Comparison of ENCODE assay signal across 17 cellular contexts in the genomic region with DNA sequence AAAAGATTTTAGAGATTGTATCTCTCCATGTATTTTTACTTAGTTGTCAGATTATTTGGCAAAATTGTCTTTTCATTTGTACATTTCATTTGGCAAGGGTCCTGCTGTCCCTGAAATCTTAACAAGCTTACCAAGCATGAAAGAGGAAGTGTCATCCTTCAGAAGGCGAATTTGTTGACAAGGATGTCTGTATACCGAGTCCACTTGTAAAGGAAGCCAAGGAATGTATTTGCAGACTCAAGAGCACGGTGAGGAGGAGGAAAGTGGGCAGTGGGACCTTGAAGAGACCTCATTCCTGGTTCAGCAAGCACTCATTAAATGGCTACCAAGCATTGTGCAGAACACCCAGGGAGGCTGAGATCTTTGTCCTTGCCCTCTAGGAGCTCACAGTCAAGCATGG. TPM values are rescaled to one million over a fixed set of nuclear protein-coding genes. Genes with fewer than 3 reads are reported as not detected.
DNase-seq lines count a peak whose midpoint lies in the region; ATAC-seq and TF ChIP-seq lines count a peak whose summit lies in the region.
"Had no signal": no experiment of that assay in that cellular context is flagged by ENCODE, and none has a peak within 500 bp of the region (broad histone marks: within the 10 kb centered on the region; RNA-seq: fewer than 3 reads in every experiment).

No MANE protein-coding gene starts in this region.

- H3K9me3 Mint-ChIP-seq in GM23338 = peaks cover 2% of the 10 kb centered on the region; the same call in 1 of the 3 replicates
- H3K9me3 Mint-ChIP-seq: natural killer cell had no signal

- no peak overlapping the region for H3K9ac ChIP-seq in parathyroid adenoma
- H3K9ac ChIP-seq: KMS-11, SK-N-SH had no signal

- H3F3A ChIP-seq in GM23338 (replicated peaks; ENCODE audit: low read depth) = no peaks in the 10 kb centered on the region

- H3K4me2 ChIP-seq in GM23338 (no peak overlapping the region), parathyroid adenoma (ENCODE audit: low read length) (no peak overlapping the region)
- H3K4me2 ChIP-seq: KMS-11, SK-N-SH had no signal

- TF ChIP-seq CTCF in C4-2B (conservative IDR thresholded peaks at IDR 0.05) (no peak), GM23338 (conservative IDR thresholded peaks at IDR 0.05; ENCODE audit: low read depth in 2 of 2) (no peak), parathyroid adenoma (IDR thresholded peaks at IDR 0.05) (no peak)

- H3K4me1 Mint-ChIP-seq in GM23338 = 0 out of 3 replicates have a peak, but pooled peaks cover 2% of the 10 kb centered on the region

- H3K27ac ChIP-seq in C4-2B (peak overlapping the region; percentile 58), GM23338 (ENCODE audit: low read depth) (no peak overlapping the region), parathyroid adenoma (no peak overlapping the region)
- H3K27ac ChIP-seq: breast epithelium, foreskin keratinocyte, KMS-11 had no signal

- H2AFZ ChIP-seq in GM23338 (peak overlapping the region; percentile 3; the same call in 1 of the 2 replicates), parathyroid adenoma (peak overlapping the region; percentile 40)

- H3K27ac Mint-ChIP-seq in GM23338 = no peak overlapping the region
- H3K27ac Mint-ChIP-seq: natural killer cell had no signal

- peaks cover 9% of the 10 kb centered on the region; the same call in 1 of the 2 replicates for H3K9me2 ChIP-seq in GM23338 (ENCODE audit: insufficient read depth)
- H3K9me2 ChIP-seq: SK-N-SH had no signal

- H3K9me3 ChIP-seq in parathyroid adenoma (ENCODE audit: control insufficient read depth, low read length) = no peaks in the 10 kb centered on the region
- H3K9me3 ChIP-seq: breast epithelium, SK-N-SH had no signal

- H4K20me1 ChIP-seq in GM23338 (replicated peaks; ENCODE audit: insufficient read depth) = no peaks in the 10 kb centered on the region

- DNase-seq in GM23338 (ENCODE audit: low spot score) (no peak), SKM-1 (lab: John Stamatoyannopoulos, UW; ENCODE audit: unreplicated experiment) (peak; percentile 31)
- no peak for DNase-seq in activated CD8-positive, alpha-beta memory T cell treated with anti-CD3 and anti-CD28 coated beads, Interleukin-2, amount 50 U/mL, for 48 hours
- DNase-seq: activated CD4-positive, alpha-beta T cell treated with anti-CD3 and anti-CD28 coated beads for 48 hours; activated effector memory CD4-positive, alpha-beta T cell treated with Interleukin-2 at 50 U/mL for 16 hours; EL; foreskin keratinocyte; natural killer cell; NCI-H748 treated with DMSO at 0.1 percent for 48 hours; SK-N-SH; stimulated activated CD4-positive, alpha-beta T cell treated with anti-CD3 and anti-CD28 coated beads, Interleukin-4, amount 100 ng/mL, for 4 hours had no signal

- H3K4me3 ChIP-seq in GM23338 (no peak overlapping the region), parathyroid adenoma (ENCODE audit: low read depth, low read length) (no peak overlapping the region)
- H3K4me3 ChIP-seq: breast epithelium had no signal

- no peaks in the 10 kb centered on the region for H3K36me3 Mint-ChIP-seq in GM23338 (ENCODE audit: low read depth)
- H3K36me3 Mint-ChIP-seq: natural killer cell had no signal

- ATAC-seq in GM23338 = no peak
- ATAC-seq in GM18868 (IDR thresholded peaks at IDR 0.05; ENCODE audit: unreplicated experiment) = no peak
- no peak for ATAC-seq in GM21529 (IDR thresholded peaks at IDR 0.05; ENCODE audit: unreplicated experiment)
- ATAC-seq: foreskin keratinocyte, natural killer cell had no signal

- H3K79me2 ChIP-seq in GM23338 (replicated peaks; ENCODE audit: insufficient read depth) (no peaks in the 10 kb centered on the region), parathyroid adenoma (no peaks in the 10 kb centered on the region)

- no peaks in the 10 kb centered on the region for H3K36me3 ChIP-seq in GM23338 (ENCODE audit: insufficient read depth)
- H3K36me3 ChIP-seq in parathyroid adenoma (ENCODE audit: control insufficient read depth, insufficient read depth, low read length) = no peaks in the 10 kb centered on the region
- H3K36me3 ChIP-seq: breast epithelium had no signal

- H3K27me3 ChIP-seq in GM23338 (ENCODE audit: insufficient read depth) (peaks cover 1% of the 10 kb centered on the region; the same call in 1 of the 2 replicates), parathyroid adenoma (ENCODE audit: control insufficient read depth, insufficient read depth, low read length) (no peaks in the 10 kb centered on the region)
- H3K27me3 ChIP-seq: breast epithelium had no signal

- no peaks in the 10 kb centered on the region for H3K27me3 Mint-ChIP-seq in GM23338 (ENCODE audit: insufficient read depth, low read depth, poor library complexity)

- H3K4me1 ChIP-seq in GM23338 (ENCODE audit: insufficient read depth) (0 out of 2 replicates have a peak, but pooled peaks cover 3% of the 10 kb centered on the region), parathyroid adenoma (no peaks in the 10 kb centered on the region)
- H3K4me1 ChIP-seq: breast epithelium, foreskin keratinocyte had no signal

- no peak overlapping the region for H3K4me3 Mint-ChIP-seq in GM23338
- H3K4me3 Mint-ChIP-seq: natural killer cell had no signal

TF ChIP-seq in GM23338, 12 proteins besides CTCF, POLR2A, EP300 and RAD21 (continues in another document):
- TF ChIP-seq POLR2AphosphoS5 (IDR thresholded peaks at IDR 0.05; ENCODE audit: low read depth) = no peak
- no peak for TF ChIP-seq JUNB (IDR thresholded peaks at IDR 0.05; ENCODE audit: unreplicated experiment)
- TF ChIP-seq STAT1 (IDR thresholded peaks at IDR 0.05; ENCODE audit: unreplicated experiment) = no peak
- TF ChIP-seq, protein P1, sequence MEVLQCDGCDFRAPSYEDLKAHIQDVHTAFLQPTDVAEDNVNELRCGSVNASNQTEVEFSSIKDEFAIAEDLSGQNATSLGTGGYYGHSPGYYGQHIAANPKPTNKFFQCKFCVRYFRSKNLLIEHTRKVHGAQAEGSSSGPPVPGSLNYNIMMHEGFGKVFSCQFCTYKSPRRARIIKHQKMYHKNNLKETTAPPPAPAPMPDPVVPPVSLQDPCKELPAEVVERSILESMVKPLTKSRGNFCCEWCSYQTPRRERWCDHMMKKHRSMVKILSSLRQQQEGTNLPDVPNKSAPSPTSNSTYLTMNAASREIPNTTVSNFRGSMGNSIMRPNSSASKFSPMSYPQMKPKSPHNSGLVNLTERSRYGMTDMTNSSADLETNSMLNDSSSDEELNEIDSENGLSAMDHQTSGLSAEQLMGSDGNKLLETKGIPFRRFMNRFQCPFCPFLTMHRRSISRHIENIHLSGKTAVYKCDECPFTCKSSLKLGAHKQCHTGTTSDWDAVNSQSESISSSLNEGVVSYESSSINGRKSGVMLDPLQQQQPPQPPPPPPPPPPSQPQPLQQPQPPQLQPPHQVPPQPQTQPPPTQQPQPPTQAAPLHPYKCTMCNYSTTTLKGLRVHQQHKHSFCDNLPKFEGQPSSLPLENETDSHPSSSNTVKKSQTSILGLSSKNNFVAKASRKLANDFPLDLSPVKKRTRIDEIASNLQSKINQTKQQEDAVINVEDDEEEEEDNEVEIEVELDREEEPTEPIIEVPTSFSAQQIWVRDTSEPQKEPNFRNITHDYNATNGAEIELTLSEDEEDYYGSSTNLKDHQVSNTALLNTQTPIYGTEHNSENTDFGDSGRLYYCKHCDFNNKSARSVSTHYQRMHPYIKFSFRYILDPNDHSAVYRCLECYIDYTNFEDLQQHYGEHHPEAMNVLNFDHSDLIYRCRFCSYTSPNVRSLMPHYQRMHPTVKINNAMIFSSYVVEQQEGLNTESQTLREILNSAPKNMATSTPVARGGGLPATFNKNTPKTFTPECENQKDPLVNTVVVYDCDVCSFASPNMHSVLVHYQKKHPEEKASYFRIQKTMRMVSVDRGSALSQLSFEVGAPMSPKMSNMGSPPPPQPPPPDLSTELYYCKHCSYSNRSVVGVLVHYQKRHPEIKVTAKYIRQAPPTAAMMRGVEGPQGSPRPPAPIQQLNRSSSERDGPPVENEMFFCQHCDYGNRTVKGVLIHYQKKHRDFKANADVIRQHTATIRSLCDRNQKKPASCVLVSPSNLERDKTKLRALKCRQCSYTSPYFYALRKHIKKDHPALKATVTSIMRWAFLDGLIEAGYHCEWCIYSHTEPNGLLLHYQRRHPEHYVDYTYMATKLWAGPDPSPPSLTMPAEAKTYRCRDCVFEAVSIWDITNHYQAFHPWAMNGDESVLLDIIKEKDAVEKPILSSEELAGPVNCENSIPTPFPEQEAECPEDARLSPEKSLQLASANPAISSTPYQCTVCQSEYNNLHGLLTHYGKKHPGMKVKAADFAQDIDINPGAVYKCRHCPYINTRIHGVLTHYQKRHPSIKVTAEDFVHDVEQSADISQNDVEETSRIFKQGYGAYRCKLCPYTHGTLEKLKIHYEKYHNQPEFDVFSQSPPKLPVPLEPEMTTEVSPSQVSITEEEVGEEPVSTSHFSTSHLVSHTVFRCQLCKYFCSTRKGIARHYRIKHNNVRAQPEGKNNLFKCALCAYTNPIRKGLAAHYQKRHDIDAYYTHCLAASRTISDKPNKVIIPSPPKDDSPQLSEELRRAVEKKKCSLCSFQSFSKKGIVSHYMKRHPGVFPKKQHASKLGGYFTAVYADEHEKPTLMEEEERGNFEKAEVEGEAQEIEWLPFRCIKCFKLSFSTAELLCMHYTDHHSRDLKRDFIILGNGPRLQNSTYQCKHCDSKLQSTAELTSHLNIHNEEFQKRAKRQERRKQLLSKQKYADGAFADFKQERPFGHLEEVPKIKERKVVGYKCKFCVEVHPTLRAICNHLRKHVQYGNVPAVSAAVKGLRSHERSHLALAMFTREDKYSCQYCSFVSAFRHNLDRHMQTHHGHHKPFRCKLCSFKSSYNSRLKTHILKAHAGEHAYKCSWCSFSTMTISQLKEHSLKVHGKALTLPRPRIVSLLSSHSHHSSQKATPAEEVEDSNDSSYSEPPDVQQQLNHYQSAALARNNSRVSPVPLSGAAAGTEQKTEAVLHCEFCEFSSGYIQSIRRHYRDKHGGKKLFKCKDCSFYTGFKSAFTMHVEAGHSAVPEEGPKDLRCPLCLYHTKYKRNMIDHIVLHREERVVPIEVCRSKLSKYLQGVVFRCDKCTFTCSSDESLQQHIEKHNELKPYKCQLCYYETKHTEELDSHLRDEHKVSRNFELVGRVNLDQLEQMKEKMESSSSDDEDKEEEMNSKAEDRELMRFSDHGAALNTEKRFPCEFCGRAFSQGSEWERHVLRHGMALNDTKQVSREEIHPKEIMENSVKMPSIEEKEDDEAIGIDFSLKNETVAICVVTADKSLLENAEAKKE (CRISPR knock-in tag; IDR thresholded peaks at IDR 0.05) = no peak
- TF ChIP-seq EZH2phosphoT487 (IDR thresholded peaks at IDR 0.05; ENCODE audit: unreplicated experiment) = no peak
- no peak for TF ChIP-seq EZH2 (IDR thresholded peaks at IDR 0.05; ENCODE audit: low read depth, unreplicated experiment)

RNA-seq across cellular contexts. Expression of a gene that starts 7.5 kb away (rescaled TPM):
- total RNA-seq in GM23338 (2014; rRNA removed; shearing (Covaris generic)) = 7.2 and 7.6 TPM in 2 replicates
- 6.3 and 7.8 TPM in 2 replicates for polyA plus RNA-seq in GM23338 (2016; fragmentation: Nextera tagmentation; extraction: Ambion mirVana)
